Comparison of ENCODE assay signal across 9 cellular contexts in the genomic region with DNA sequence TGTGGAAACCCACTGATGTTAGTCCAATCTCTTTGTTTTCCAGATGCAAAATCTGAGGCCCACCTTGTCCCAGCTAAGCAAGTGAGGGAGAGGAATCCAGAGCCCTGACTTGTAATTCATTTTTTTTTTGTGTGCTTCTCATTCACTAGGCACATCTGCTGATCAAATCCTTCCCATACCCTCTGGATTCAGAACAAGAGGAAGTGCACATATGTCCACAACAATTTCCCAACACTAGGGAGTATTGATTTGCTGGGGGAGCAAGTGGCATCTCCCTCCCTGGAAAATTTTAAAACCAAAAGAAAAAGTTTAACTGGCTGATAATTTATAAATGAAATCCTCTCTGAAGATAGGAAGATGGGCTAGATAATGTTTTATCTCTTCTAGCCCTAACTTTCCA.
DNase-seq lines count a peak whose midpoint lies in the region; ATAC-seq and TF ChIP-seq lines count a peak whose summit lies in the region.
"Had no signal": no experiment of that assay in that cellular context is flagged by ENCODE, and none has a peak within 500 bp of the region (broad histone marks: within the 10 kb centered on the region; RNA-seq: fewer than 3 reads in every experiment).

No MANE protein-coding gene starts in this region.

- H3K27ac ChIP-seq in heart right ventricle (peak overlapping the region in 9 of 10 donors; percentile 43 to 84 (median 64)), right cardiac atrium (ENCODE audit: low read length) (peak overlapping the region; percentile 72), uterus (peak overlapping the region; percentile 59 to 79), substantia nigra (ENCODE audit: low read depth, low read length, poor library complexity, severe bottlenecking) (no peak overlapping the region)

- H3K27ac Mint-ChIP-seq in activated CD4-positive, alpha-beta memory T cell treated with anti-CD3 and anti-CD28 coated beads for 36 hours: peak overlapping the region; percentile 57

- ATAC-seq in heart right ventricle: no peak
- ATAC-seq in Right ventricle myocardium inferior: no peak
- no peak for ATAC-seq in right cardiac atrium
- ATAC-seq in HG03520 (IDR thresholded peaks at IDR 0.05; ENCODE audit: unreplicated experiment): no peak

- no peaks in the 10 kb centered on the region for H3K27me3 ChIP-seq in heart right ventricle
- no peaks in the 10 kb centered on the region for H3K27me3 ChIP-seq in right cardiac atrium (ENCODE audit: control insufficient read depth, insufficient read depth)
- no peaks in the 10 kb centered on the region for H3K27me3 ChIP-seq in uterus
- H3K27me3 ChIP-seq: cardiac muscle cell had no signal

- DNase-seq in heart right ventricle (no peak), Right ventricle myocardium inferior (ENCODE audit: missing footprints) (no peak), right cardiac atrium (no peak), uterus (no peak), HUDEP-2 (lab: John Stamatoyannopoulos, UW; ENCODE audit: unreplicated experiment in 76 of 76) (no peak), substantia nigra (lab: John Stamatoyannopoulos, UW) (no peak)
- DNase-seq in activated CD4-positive, alpha-beta memory T cell treated with anti-CD3 and anti-CD28 coated beads for 36 hours: no peak

- H3K4me1 ChIP-seq in heart right ventricle: peaks cover 6 to 50% (median 34%) of the 10 kb centered on the region in 9 donors
- H3K4me1 ChIP-seq in right cardiac atrium (ENCODE audit: control insufficient read depth, insufficient read depth, low read length): peaks cover under 1% of the 10 kb centered on the region
- peaks cover 0 to 6% of the 10 kb centered on the region in 2 donors for H3K4me1 ChIP-seq in uterus

- H3K4me1 Mint-ChIP-seq in activated CD4-positive, alpha-beta memory T cell treated with anti-CD3 and anti-CD28 coated beads for 36 hours (ENCODE audit: low read depth): peaks cover 32% of the 10 kb centered on the region

- no peak for TF ChIP-seq POLR2A in uterus (IDR thresholded peaks at IDR 0.05)

- CTCF ChIA-PET in activated CD4-positive, alpha-beta memory T cell treated with anti-CD3 and anti-CD28 coated beads for 36 hours (lab: Charles Lee): interaction anchor here (0.6 to 4.5 kb wide), 20 partner anchors 9 to 1802 kb away, joined by 3 to 61 read pairs (median 4); partner anchors contain the start of gene RFC3

- H3K9me3 Mint-ChIP-seq in activated CD4-positive, alpha-beta memory T cell treated with anti-CD3 and anti-CD28 coated beads for 36 hours: peaks cover 2% of the 10 kb centered on the region

- H3K36me3 Mint-ChIP-seq in activated CD4-positive, alpha-beta memory T cell treated with anti-CD3 and anti-CD28 coated beads for 36 hours: no peaks in the 10 kb centered on the region

- no peak overlapping the region for H3K4me3 ChIP-seq in heart right ventricle
- no peak overlapping the region for H3K4me3 ChIP-seq in right cardiac atrium (ENCODE audit: low read length)
- H3K4me3 ChIP-seq in uterus: no peak overlapping the region
- H3K4me3 ChIP-seq: cardiac muscle cell had no signal

- intact Hi-C loops in heart right ventricle (cut with DNase I) (loop anchor here (2.0 to 10.0 kb wide), 13 partner anchors 46 to 1139 kb away; partner anchors contain the start of gene PDS5B (in 5 of the 10)), Right ventricle myocardium inferior (cut with DNase I) (loop anchor here (1.0 to 10.0 kb wide), 5 partner anchors 46 to 1137 kb away; partner anchors contain the start of gene PDS5B), right cardiac atrium (cut with DNase I) (loop anchor here (5.0 to 10.0 kb wide), 5 partner anchors 111 to 1139 kb away; partner anchors contain the start of gene PDS5B (in 2 of the 4)), uterus (cut with DNase I; ENCODE audit: low total_unique reads) (no loop called here)
- intact Hi-C loops in activated CD4-positive, alpha-beta memory T cell treated with anti-CD3 and anti-CD28 coated beads for 36 hours (cut with micrococcal nuclease): loop anchor here (1.0 to 5.0 kb wide), 7 partner anchors 95 to 1186 kb away; partner anchors contain the start of genes N4BP2L2, PDS5B and RFC3

- POLR2A ChIA-PET in activated CD4-positive, alpha-beta memory T cell treated with anti-CD3 and anti-CD28 coated beads for 36 hours (lab: Charles Lee): interaction anchor here (1.7 to 3.1 kb wide), 3 partner anchors 44 to 181 kb away, joined by 5 to 9 read pairs (median 9); no protein-coding TSS in a partner anchor

- no peaks in the 10 kb centered on the region for H3K27me3 Mint-ChIP-seq in activated CD4-positive, alpha-beta memory T cell treated with anti-CD3 and anti-CD28 coated beads for 36 hours

- H3K9me3 ChIP-seq in heart right ventricle (peaks cover 0 to 12% (median 4%) of the 10 kb centered on the region in 11 donors), right cardiac atrium (ENCODE audit: control insufficient read depth, low read length) (no peaks in the 10 kb centered on the region), uterus (no peaks in the 10 kb centered on the region)

- no peak overlapping the region for H3K4me3 Mint-ChIP-seq in activated CD4-positive, alpha-beta memory T cell treated with anti-CD3 and anti-CD28 coated beads for 36 hours

- no peaks in the 10 kb centered on the region for H3K36me3 ChIP-seq in heart right ventricle
- H3K36me3 ChIP-seq in uterus: no peaks in the 10 kb centered on the region
- H3K36me3 ChIP-seq: cardiac muscle cell had no signal

- TF ChIP-seq CTCF in heart right ventricle (IDR thresholded peaks at IDR 0.05): no peak
- TF ChIP-seq CTCF in uterus (IDR thresholded peaks at IDR 0.05): no peak
